In genomic region chr13:108597943-108598342, GRCh38 we compare ENCODE assay signal across 17 cellular contexts.
"Had no signal": no experiment of that assay in that cellular context is flagged by ENCODE, and none has a peak within 500 bp of the region (broad histone marks: within the 10 kb centered on the region; RNA-seq: fewer than 3 reads in every experiment).

No MANE protein-coding gene starts in this region.

- DNase-seq: activated CD4-positive, alpha-beta T cell treated with anti-CD3 and anti-CD28 coated beads, Interleukin-2, amount 10 ng/mL, durations not matched to agents 24 days and 14 days; activated CD8-positive, alpha-beta memory T cell treated with anti-CD3 and anti-CD28 coated beads, Interleukin-2, amount 10 ng/mL, durations not matched to agents 7 days and 5 days; activated CD8-positive, alpha-beta T cell treated with anti-CD3 and anti-CD28 coated beads for 36 hours; adrenal gland; effector CD4-positive, alpha-beta T cell; erythroblast; foreskin keratinocyte; kidney; lower lobe of right lung; midbrain; natural killer cell; stimulated activated CD4-positive, alpha-beta T cell treated with anti-CD3 and anti-CD28 coated beads, Interleukin-12 subunit alpha, Interleukin-12 subunit beta, amount 100 ng/mL, for 4 hours; stimulated activated CD4-positive, alpha-beta T cell treated with anti-CD3 and anti-CD28 coated beads, Interleukin-4, amount 100 ng/mL, for 4 hours; stimulated activated naive CD8-positive, alpha-beta T cell treated with anti-CD3 and anti-CD28 coated beads, Interleukin-15, Interleukin-2, amounts not matched to agents 100 U/mL and 50 U/mL, for 24 hours; T-helper 2 cell; upper lobe of right lung had no signal

- FAIRE-seq: endometrium, kidney had no signal
